Comparison of ENCODE assay signal across 22 cellular contexts in the genomic region with DNA sequence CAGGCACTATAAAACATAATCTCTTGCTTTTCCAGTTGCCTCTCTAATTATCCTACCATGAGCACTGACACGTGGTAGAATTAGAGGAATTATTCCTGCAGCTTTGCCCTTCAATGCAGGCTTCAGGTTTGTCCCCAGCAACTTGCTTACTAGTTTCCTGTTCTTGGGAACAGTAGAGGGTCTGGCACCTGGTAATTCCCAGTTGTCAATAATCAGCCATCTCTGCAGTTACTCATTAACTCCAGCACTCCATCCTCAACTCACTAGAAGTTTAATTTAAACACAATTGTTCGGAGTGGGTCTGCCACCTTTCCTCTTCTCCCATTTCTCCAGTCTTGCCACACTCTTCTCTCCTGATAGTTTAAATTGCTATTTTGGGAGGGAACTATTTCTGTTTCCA.
"Had no signal": no experiment of that assay in that cellular context is flagged by ENCODE, and none has a peak within 500 bp of the region (broad histone marks: within the 10 kb centered on the region; RNA-seq: fewer than 3 reads in every experiment).

No MANE protein-coding gene starts in this region.

- H3K27ac Mint-ChIP-seq: natural killer cell treated with Interleukin-12 subunit alpha and Interleukin-12 subunit beta and Interleukin-15 and Interleukin-18, amount 100 ng/mL, for 72 hours; stimulated activated memory B cell treated with anti-CD40 and anti-IgM and Interleukin-4, amounts not matched to agents 10 μg/mL and 1 μg/mL and 100 μg/mL, for 72 hours; stimulated activated naive CD8-positive, alpha-beta T cell treated with anti-CD3 and anti-CD28 coated beads, Interleukin-15, Interleukin-2, amounts not matched to agents 100 ng/mL and 50 ng/mL, for 24 hours had no signal

- DNase-seq: effector memory CD4-positive, alpha-beta T cell; gastrocnemius medialis; heart right ventricle; islet precursor cell; left ventricle myocardium superior; mesenchymal stem cell; midbrain; right lobe of liver; spleen; stimulated activated CD4-positive, alpha-beta T cell treated with anti-CD3 and anti-CD28 coated beads, Interleukin-15, amount 100 ng/mL, for 24 hours; stimulated activated CD4-positive, alpha-beta T cell treated with anti-CD3 and anti-CD28 coated beads, Interleukin-1b, Interleukin-23, amount 100 ng/mL, for 48 hours; stimulated activated CD4-positive, alpha-beta T cell treated with anti-CD3 and anti-CD28 coated beads, Interleukin-4, amount 100 ng/mL, for 24 hours; testis; upper lobe of right lung had no signal

- H3K36me3 Mint-ChIP-seq: natural killer cell treated with Interleukin-12 subunit alpha and Interleukin-12 subunit beta and Interleukin-15 and Interleukin-18, amount 100 ng/mL, for 72 hours; stimulated activated memory B cell treated with anti-CD40 and anti-IgM and Interleukin-4, amounts not matched to agents 10 μg/mL and 1 μg/mL and 100 μg/mL, for 72 hours had no signal

- H3K4me1 ChIP-seq: esophagus muscularis mucosa, gastrocnemius medialis, right lobe of liver, spleen, testis, tibial nerve, upper lobe of right lung, vagina had no signal

- ATAC-seq: gastrocnemius medialis; heart right ventricle; left ventricle myocardium superior; natural killer cell treated with Interleukin-12 subunit alpha and Interleukin-12 subunit beta and Interleukin-15 and Interleukin-18, amount 100 ng/mL, for 72 hours; right lobe of liver; stimulated activated memory B cell treated with anti-CD40 and anti-IgM and Interleukin-4, amounts not matched to agents 10 μg/mL and 1 μg/mL and 100 μg/mL, for 72 hours; upper lobe of right lung had no signal

- H3K9me3 ChIP-seq: esophagus muscularis mucosa, gastrocnemius medialis, heart right ventricle, right lobe of liver, spleen, testis, tibial nerve, upper lobe of right lung, vagina had no signal

- H3K36me3 ChIP-seq: esophagus muscularis mucosa, gastrocnemius medialis, heart right ventricle, right lobe of liver, spleen, tibial nerve, upper lobe of right lung, vagina had no signal

- H3K4me1 Mint-ChIP-seq: stimulated activated memory B cell treated with anti-CD40 and anti-IgM and Interleukin-4, amounts not matched to agents 10 μg/mL and 1 μg/mL and 100 μg/mL, for 72 hours had no signal

- H3K27me3 ChIP-seq: esophagus muscularis mucosa, gastrocnemius medialis, right lobe of liver, spleen, testis, tibial nerve, upper lobe of right lung, vagina had no signal

- H3K4me3 ChIP-seq: esophagus muscularis mucosa, gastrocnemius medialis, heart right ventricle, lung, right lobe of liver, spleen, testis, tibial nerve, upper lobe of right lung, vagina had no signal

- H3K4me3 Mint-ChIP-seq: natural killer cell treated with Interleukin-12 subunit alpha and Interleukin-12 subunit beta and Interleukin-15 and Interleukin-18, amount 100 ng/mL, for 72 hours; stimulated activated memory B cell treated with anti-CD40 and anti-IgM and Interleukin-4, amounts not matched to agents 10 μg/mL and 1 μg/mL and 100 μg/mL, for 72 hours; stimulated activated naive CD8-positive, alpha-beta T cell treated with anti-CD3 and anti-CD28 coated beads, Interleukin-15, Interleukin-2, amounts not matched to agents 100 ng/mL and 50 ng/mL, for 24 hours had no signal

- H3K27me3 Mint-ChIP-seq: natural killer cell treated with Interleukin-12 subunit alpha and Interleukin-12 subunit beta and Interleukin-15 and Interleukin-18, amount 100 ng/mL, for 72 hours; stimulated activated memory B cell treated with anti-CD40 and anti-IgM and Interleukin-4, amounts not matched to agents 10 μg/mL and 1 μg/mL and 100 μg/mL, for 72 hours; stimulated activated naive CD8-positive, alpha-beta T cell treated with anti-CD3 and anti-CD28 coated beads, Interleukin-15, Interleukin-2, amounts not matched to agents 100 ng/mL and 50 ng/mL, for 24 hours had no signal

- H3K27ac ChIP-seq: epithelial cell of prostate, esophagus muscularis mucosa, gastrocnemius medialis, heart right ventricle, right lobe of liver, spleen, testis, tibial nerve, upper lobe of right lung, vagina had no signal

- H3K9me3 Mint-ChIP-seq: stimulated activated naive CD8-positive, alpha-beta T cell treated with anti-CD3 and anti-CD28 coated beads, Interleukin-15, Interleukin-2, amounts not matched to agents 100 ng/mL and 50 ng/mL, for 24 hours had no signal
